28 cellular contexts compared by ENCODE assay signal in the genomic region with DNA sequence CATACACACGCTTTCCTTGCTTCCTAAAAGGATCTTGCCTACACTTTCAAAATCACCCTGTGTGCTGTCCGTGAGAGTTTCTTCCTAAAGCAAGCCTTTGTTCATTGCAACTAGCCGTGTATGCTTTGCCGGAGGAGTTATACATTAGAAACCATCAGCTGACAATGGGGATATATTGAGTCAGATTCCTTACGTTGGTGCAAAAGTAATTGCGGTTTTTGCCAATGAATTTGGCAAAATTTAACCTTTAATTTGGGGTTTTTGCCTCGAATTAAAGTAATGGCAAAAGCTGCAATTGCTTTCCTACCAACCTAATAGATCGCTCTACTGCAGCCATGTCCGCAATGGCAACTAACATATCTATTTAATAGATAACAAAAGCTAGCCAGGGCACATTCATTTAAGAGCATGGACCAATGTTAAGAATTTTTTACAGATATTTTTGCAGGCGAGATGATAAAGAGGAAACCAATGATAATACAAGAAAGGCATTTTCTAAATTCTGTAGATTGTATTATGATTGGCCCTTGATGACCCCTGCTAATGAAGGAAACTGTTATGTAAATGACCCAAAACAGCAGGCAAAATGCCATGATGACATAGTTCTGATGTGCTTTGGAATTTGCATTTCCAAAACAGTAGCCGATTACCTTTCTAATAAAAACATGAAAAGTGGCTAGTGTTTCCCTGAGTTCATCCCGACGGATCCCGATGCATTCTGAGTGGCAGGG.
"Had no signal": no experiment of that assay in that cellular context is flagged by ENCODE, and none has a peak within 500 bp of the region (broad histone marks: within the 10 kb centered on the region; RNA-seq: fewer than 3 reads in every experiment).

No MANE protein-coding gene starts in this region.

- H3K4me1 ChIP-seq: colonic mucosa, left lung, neural progenitor cell, prostate gland, thyroid gland had no signal

- DNase-seq: activated CD4-positive, alpha-beta T cell treated with anti-CD3 and anti-CD28 coated beads for 4 hours; activated CD4-positive, alpha-beta T cell treated with anti-CD3 and anti-CD28 coated beads, Interleukin-2, amount 50 U/mL, for 48 hours; activated CD4-positive, CD25-positive, alpha-beta regulatory T cell; activated CD8-positive, alpha-beta memory T cell treated with anti-CD3 and anti-CD28 coated beads, Interleukin-2, amount 50 U/mL, for 48 hours; activated effector memory CD4-positive, alpha-beta T cell treated with Interleukin-2 at 50 U/mL for 16 hours; activated naive CD4-positive, alpha-beta T cell treated with anti-CD3 and anti-CD28 coated beads for 36 hours; activated naive CD8-positive, alpha-beta T cell treated with anti-CD3 and anti-CD28 coated beads, Interleukin-2, amount 10 ng/mL, durations not matched to agents 7 days and 5 days; activated T-cell treated with anti-CD3 and anti-CD28 coated beads, Interleukin-2, amount 50 U/mL, for 4 hours; amygdala; colonic mucosa; dorsolateral prefrontal cortex; effector memory CD8-positive, alpha-beta T cell; head of caudate nucleus; hypothalamus; kidney glomerular epithelial cell; left lung; naive thymus-derived CD8-positive, alpha-beta T cell; stimulated activated CD4-positive, alpha-beta T cell treated with anti-CD3 and anti-CD28 coated beads, Interleukin-12 subunit alpha, Interleukin-12 subunit beta, amount 100 ng/mL, for 4 hours; stimulated activated CD4-positive, alpha-beta T cell treated with anti-CD3 and anti-CD28 coated beads, Interleukin-4, amount 100 ng/mL, for 4 hours; stimulated activated naive CD8-positive, alpha-beta T cell treated with anti-CD3 and anti-CD28 coated beads, Interleukin-15, Interleukin-2, amounts not matched to agents 100 U/mL and 50 U/mL, for 24 hours; substantia nigra; T-helper 17 cell; thyroid gland had no signal

- H3K36me3 ChIP-seq: colonic mucosa, gastroesophageal sphincter, left lung, neural progenitor cell, prostate gland, thyroid gland had no signal

- H3K9me3 ChIP-seq: colonic mucosa, gastroesophageal sphincter, prostate gland, thyroid gland had no signal

- H3K4me3 ChIP-seq: colonic mucosa, dorsolateral prefrontal cortex, gastroesophageal sphincter, left lung, lung, neural progenitor cell, prostate gland, thyroid gland had no signal

- H3K27ac ChIP-seq: colonic mucosa, dorsolateral prefrontal cortex, gastroesophageal sphincter, left lung, neural progenitor cell, prostate gland, thyroid gland had no signal

- H3K27me3 ChIP-seq: colonic mucosa, gastroesophageal sphincter, left lung, neural progenitor cell, thyroid gland had no signal

- ATAC-seq: activated T-cell treated with anti-CD3 and anti-CD28 coated beads, Interleukin-2, amount 50 U/mL, for 4 hours; effector memory CD8-positive, alpha-beta T cell; esophagus mucosa; gastroesophageal sphincter; left lung; naive thymus-derived CD8-positive, alpha-beta T cell; stimulated activated naive CD8-positive, alpha-beta T cell treated with anti-CD3 and anti-CD28 coated beads, Interleukin-15, Interleukin-2, amounts not matched to agents 100 U/mL and 50 U/mL, for 24 hours; T-helper 17 cell had no signal
